In the genomic region with DNA sequence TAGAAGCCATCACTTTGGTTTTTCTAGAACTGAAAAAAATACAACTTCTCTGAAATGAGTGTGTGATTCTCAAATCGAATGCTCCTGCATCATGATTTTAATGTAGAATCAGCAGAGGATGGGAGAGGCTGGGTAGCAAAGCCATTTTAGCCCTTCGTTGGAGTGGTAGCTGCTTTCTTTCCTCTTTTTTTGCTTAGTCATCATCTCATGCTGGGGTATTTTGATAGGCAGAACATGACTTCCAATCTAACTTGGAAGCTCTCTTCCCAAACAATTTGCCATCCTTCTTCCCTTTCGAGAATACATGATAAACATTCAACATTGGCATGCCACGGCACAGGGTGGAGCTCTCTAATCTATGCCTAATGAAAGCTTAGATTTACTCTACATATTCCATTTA, we compare ENCODE assay signal across 1 cellular context.
TF ChIP-seq lines count a peak whose summit lies in the region.

No MANE protein-coding gene starts in this region.

TF ChIP-seq in HepG2, 621 proteins besides CTCF, POLR2A, EP300 and RAD21 (continued from another document):
- TF ChIP-seq, protein P1, sequence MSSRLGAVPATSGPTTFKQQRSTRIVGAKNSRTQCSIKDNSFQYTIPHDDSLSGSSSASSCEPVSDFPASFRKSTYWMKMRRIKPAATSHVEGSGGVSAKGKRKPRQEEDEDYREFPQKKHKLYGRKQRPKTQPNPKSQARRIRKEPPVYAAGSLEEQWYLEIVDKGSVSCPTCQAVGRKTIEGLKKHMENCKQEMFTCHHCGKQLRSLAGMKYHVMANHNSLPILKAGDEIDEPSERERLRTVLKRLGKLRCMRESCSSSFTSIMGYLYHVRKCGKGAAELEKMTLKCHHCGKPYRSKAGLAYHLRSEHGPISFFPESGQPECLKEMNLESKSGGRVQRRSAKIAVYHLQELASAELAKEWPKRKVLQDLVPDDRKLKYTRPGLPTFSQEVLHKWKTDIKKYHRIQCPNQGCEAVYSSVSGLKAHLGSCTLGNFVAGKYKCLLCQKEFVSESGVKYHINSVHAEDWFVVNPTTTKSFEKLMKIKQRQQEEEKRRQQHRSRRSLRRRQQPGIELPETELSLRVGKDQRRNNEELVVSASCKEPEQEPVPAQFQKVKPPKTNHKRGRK (CRISPR knock-in tag; IDR thresholded peaks at IDR 0.05) = no peak
- TF ChIP-seq ARNT (IDR thresholded peaks at IDR 0.05) (no peak), RFX5 (IDR thresholded peaks at IDR 0.05; ENCODE audit: low read depth, low read length) (no peak), CBFB (CRISPR knock-in tag; IDR thresholded peaks at IDR 0.05) (no peak), ZNF431 (CRISPR knock-in tag; IDR thresholded peaks at IDR 0.05; ENCODE audit: borderline replicate concordance, low read depth) (no peak), KDM6A (CRISPR knock-in tag; IDR thresholded peaks at IDR 0.05; ENCODE audit: low read depth) (no peak), POLR2AphosphoS2 (IDR thresholded peaks at IDR 0.05; ENCODE audit: low read depth, low read length) (no peak)
- TF ChIP-seq, protein P2, sequence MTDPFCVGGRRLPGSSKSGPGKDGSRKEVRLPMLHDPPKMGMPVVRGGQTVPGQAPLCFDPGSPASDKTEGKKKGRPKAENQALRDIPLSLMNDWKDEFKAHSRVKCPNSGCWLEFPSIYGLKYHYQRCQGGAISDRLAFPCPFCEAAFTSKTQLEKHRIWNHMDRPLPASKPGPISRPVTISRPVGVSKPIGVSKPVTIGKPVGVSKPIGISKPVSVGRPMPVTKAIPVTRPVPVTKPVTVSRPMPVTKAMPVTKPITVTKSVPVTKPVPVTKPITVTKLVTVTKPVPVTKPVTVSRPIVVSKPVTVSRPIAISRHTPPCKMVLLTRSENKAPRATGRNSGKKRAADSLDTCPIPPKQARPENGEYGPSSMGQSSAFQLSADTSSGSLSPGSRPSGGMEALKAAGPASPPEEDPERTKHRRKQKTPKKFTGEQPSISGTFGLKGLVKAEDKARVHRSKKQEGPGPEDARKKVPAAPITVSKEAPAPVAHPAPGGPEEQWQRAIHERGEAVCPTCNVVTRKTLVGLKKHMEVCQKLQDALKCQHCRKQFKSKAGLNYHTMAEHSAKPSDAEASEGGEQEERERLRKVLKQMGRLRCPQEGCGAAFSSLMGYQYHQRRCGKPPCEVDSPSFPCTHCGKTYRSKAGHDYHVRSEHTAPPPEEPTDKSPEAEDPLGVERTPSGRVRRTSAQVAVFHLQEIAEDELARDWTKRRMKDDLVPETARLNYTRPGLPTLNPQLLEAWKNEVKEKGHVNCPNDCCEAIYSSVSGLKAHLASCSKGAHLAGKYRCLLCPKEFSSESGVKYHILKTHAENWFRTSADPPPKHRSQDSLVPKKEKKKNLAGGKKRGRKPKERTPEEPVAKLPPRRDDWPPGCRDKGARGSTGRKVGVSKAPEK (CRISPR knock-in tag; IDR thresholded peaks at IDR 0.05; ENCODE audit: borderline replicate concordance) = no peak
- TF ChIP-seq, protein P3, sequence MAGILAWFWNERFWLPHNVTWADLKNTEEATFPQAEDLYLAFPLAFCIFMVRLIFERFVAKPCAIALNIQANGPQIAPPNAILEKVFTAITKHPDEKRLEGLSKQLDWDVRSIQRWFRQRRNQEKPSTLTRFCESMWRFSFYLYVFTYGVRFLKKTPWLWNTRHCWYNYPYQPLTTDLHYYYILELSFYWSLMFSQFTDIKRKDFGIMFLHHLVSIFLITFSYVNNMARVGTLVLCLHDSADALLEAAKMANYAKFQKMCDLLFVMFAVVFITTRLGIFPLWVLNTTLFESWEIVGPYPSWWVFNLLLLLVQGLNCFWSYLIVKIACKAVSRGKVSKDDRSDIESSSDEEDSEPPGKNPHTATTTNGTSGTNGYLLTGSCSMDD (CRISPR knock-in tag; IDR thresholded peaks at IDR 0.05) = no peak
- TF ChIP-seq, protein P4, sequence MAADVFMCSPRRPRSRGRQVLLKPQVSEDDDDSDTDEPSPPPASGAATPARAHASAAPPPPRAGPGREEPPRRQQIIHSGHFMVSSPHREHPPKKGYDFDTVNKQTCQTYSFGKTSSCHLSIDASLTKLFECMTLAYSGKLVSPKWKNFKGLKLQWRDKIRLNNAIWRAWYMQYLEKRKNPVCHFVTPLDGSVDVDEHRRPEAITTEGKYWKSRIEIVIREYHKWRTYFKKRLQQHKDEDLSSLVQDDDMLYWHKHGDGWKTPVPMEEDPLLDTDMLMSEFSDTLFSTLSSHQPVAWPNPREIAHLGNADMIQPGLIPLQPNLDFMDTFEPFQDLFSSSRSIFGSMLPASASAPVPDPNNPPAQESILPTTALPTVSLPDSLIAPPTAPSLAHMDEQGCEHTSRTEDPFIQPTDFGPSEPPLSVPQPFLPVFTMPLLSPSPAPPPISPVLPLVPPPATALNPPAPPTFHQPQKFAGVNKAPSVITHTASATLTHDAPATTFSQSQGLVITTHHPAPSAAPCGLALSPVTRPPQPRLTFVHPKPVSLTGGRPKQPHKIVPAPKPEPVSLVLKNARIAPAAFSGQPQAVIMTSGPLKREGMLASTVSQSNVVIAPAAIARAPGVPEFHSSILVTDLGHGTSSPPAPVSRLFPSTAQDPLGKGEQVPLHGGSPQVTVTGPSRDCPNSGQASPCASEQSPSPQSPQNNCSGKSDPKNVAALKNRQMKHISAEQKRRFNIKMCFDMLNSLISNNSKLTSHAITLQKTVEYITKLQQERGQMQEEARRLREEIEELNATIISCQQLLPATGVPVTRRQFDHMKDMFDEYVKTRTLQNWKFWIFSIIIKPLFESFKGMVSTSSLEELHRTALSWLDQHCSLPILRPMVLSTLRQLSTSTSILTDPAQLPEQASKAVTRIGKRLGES (CRISPR knock-in tag; IDR thresholded peaks at IDR 0.05; ENCODE audit: borderline replicate concordance) = no peak
- TF ChIP-seq, protein P5, sequence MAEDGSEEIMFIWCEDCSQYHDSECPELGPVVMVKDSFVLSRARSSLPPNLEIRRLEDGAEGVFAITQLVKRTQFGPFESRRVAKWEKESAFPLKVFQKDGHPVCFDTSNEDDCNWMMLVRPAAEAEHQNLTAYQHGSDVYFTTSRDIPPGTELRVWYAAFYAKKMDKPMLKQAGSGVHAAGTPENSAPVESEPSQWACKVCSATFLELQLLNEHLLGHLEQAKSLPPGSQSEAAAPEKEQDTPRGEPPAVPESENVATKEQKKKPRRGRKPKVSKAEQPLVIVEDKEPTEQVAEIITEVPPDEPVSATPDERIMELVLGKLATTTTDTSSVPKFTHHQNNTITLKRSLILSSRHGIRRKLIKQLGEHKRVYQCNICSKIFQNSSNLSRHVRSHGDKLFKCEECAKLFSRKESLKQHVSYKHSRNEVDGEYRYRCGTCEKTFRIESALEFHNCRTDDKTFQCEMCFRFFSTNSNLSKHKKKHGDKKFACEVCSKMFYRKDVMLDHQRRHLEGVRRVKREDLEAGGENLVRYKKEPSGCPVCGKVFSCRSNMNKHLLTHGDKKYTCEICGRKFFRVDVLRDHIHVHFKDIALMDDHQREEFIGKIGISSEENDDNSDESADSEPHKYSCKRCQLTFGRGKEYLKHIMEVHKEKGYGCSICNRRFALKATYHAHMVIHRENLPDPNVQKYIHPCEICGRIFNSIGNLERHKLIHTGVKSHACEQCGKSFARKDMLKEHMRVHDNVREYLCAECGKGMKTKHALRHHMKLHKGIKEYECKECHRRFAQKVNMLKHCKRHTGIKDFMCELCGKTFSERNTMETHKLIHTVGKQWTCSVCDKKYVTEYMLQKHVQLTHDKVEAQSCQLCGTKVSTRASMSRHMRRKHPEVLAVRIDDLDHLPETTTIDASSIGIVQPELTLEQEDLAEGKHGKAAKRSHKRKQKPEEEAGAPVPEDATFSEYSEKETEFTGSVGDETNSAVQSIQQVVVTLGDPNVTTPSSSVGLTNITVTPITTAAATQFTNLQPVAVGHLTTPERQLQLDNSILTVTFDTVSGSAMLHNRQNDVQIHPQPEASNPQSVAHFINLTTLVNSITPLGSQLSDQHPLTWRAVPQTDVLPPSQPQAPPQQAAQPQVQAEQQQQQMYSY (CRISPR knock-in tag; IDR thresholded peaks at IDR 0.05) = no peak
- TF ChIP-seq, protein P6, sequence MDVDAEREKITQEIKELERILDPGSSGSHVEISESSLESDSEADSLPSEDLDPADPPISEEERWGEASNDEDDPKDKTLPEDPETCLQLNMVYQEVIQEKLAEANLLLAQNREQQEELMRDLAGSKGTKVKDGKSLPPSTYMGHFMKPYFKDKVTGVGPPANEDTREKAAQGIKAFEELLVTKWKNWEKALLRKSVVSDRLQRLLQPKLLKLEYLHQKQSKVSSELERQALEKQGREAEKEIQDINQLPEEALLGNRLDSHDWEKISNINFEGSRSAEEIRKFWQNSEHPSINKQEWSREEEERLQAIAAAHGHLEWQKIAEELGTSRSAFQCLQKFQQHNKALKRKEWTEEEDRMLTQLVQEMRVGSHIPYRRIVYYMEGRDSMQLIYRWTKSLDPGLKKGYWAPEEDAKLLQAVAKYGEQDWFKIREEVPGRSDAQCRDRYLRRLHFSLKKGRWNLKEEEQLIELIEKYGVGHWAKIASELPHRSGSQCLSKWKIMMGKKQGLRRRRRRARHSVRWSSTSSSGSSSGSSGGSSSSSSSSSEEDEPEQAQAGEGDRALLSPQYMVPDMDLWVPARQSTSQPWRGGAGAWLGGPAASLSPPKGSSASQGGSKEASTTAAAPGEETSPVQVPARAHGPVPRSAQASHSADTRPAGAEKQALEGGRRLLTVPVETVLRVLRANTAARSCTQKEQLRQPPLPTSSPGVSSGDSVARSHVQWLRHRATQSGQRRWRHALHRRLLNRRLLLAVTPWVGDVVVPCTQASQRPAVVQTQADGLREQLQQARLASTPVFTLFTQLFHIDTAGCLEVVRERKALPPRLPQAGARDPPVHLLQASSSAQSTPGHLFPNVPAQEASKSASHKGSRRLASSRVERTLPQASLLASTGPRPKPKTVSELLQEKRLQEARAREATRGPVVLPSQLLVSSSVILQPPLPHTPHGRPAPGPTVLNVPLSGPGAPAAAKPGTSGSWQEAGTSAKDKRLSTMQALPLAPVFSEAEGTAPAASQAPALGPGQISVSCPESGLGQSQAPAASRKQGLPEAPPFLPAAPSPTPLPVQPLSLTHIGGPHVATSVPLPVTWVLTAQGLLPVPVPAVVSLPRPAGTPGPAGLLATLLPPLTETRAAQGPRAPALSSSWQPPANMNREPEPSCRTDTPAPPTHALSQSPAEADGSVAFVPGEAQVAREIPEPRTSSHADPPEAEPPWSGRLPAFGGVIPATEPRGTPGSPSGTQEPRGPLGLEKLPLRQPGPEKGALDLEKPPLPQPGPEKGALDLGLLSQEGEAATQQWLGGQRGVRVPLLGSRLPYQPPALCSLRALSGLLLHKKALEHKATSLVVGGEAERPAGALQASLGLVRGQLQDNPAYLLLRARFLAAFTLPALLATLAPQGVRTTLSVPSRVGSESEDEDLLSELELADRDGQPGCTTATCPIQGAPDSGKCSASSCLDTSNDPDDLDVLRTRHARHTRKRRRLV (CRISPR knock-in tag; IDR thresholded peaks at IDR 0.05) = no peak
- TF ChIP-seq, protein P7, sequence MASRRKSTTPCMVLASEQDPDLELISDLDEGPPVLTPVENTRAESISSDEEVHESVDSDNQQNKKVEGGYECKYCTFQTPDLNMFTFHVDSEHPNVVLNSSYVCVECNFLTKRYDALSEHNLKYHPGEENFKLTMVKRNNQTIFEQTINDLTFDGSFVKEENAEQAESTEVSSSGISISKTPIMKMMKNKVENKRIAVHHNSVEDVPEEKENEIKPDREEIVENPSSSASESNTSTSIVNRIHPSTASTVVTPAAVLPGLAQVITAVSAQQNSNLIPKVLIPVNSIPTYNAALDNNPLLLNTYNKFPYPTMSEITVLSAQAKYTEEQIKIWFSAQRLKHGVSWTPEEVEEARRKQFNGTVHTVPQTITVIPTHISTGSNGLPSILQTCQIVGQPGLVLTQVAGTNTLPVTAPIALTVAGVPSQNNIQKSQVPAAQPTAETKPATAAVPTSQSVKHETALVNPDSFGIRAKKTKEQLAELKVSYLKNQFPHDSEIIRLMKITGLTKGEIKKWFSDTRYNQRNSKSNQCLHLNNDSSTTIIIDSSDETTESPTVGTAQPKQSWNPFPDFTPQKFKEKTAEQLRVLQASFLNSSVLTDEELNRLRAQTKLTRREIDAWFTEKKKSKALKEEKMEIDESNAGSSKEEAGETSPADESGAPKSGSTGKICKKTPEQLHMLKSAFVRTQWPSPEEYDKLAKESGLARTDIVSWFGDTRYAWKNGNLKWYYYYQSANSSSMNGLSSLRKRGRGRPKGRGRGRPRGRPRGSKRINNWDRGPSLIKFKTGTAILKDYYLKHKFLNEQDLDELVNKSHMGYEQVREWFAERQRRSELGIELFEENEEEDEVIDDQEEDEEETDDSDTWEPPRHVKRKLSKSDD (CRISPR knock-in tag; IDR thresholded peaks at IDR 0.05; ENCODE audit: low read depth) = no peak
- TF ChIP-seq, protein P8, sequence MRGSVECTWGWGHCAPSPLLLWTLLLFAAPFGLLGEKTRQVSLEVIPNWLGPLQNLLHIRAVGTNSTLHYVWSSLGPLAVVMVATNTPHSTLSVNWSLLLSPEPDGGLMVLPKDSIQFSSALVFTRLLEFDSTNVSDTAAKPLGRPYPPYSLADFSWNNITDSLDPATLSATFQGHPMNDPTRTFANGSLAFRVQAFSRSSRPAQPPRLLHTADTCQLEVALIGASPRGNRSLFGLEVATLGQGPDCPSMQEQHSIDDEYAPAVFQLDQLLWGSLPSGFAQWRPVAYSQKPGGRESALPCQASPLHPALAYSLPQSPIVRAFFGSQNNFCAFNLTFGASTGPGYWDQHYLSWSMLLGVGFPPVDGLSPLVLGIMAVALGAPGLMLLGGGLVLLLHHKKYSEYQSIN (CRISPR knock-in tag; IDR thresholded peaks at IDR 0.05; ENCODE audit: borderline replicate concordance) = no peak
